Comparison of ENCODE assay signal across 1 cellular context in the genomic region with DNA sequence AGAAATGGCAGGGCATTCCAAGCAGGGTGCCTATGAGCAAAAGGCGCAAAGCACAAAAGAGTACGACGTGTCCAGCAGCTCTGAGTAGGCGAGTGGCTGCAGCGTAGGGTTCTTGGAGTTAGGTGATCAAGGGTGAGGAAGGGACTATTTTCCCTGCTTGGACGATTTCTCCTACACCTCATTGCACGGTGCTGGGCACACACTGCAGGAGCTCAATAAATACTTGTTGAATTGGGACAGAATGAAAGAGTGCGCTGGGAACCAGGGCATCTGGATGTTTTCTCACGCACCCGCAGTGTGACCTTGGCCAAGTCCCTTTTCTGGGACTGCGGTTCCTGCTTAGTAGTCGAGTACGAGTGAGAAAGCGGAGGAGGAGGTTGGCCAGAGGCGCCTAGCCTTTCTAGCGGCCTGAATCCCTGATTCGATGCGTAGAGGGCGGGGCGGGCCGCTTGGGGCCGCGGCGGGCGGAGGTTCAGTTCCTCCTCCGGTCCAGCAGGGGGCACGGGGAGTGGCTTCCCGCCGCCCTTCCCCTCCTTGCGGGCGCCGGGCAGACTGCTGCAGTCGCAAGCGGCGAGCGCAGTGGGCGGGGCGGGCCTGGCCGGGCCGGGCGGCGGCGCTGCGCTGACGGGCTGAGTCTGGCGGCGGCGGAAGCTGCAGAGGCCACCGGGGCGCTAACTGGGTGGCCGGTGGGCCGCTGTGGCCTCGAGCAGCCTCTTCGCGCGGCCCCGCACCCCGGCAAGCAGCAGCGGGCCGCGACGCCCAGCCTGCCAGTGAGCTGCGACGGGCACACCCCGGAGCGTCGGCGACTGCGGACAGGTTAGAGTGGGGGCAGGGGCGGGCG.
TF ChIP-seq lines count a peak whose summit lies in the region.

A gene (plus strand): TSS at position 560 of the 841 bp plus-strand sequence. CDS start 333 bp downstream, outside the sequence.

TF ChIP-seq in SK-N-SH, 30 proteins besides CTCF, POLR2A, EP300 and RAD21 (continued from another document):
- TF ChIP-seq, protein P1, sequence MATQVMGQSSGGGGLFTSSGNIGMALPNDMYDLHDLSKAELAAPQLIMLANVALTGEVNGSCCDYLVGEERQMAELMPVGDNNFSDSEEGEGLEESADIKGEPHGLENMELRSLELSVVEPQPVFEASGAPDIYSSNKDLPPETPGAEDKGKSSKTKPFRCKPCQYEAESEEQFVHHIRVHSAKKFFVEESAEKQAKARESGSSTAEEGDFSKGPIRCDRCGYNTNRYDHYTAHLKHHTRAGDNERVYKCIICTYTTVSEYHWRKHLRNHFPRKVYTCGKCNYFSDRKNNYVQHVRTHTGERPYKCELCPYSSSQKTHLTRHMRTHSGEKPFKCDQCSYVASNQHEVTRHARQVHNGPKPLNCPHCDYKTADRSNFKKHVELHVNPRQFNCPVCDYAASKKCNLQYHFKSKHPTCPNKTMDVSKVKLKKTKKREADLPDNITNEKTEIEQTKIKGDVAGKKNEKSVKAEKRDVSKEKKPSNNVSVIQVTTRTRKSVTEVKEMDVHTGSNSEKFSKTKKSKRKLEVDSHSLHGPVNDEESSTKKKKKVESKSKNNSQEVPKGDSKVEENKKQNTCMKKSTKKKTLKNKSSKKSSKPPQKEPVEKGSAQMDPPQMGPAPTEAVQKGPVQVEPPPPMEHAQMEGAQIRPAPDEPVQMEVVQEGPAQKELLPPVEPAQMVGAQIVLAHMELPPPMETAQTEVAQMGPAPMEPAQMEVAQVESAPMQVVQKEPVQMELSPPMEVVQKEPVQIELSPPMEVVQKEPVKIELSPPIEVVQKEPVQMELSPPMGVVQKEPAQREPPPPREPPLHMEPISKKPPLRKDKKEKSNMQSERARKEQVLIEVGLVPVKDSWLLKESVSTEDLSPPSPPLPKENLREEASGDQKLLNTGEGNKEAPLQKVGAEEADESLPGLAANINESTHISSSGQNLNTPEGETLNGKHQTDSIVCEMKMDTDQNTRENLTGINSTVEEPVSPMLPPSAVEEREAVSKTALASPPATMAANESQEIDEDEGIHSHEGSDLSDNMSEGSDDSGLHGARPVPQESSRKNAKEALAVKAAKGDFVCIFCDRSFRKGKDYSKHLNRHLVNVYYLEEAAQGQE (IDR thresholded peaks at IDR 0.05; ENCODE audit: low read depth, low read length) = no peak
- TF ChIP-seq, protein P2, sequence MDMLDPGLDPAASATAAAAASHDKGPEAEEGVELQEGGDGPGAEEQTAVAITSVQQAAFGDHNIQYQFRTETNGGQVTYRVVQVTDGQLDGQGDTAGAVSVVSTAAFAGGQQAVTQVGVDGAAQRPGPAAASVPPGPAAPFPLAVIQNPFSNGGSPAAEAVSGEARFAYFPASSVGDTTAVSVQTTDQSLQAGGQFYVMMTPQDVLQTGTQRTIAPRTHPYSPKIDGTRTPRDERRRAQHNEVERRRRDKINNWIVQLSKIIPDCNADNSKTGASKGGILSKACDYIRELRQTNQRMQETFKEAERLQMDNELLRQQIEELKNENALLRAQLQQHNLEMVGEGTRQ (IDR thresholded peaks at IDR 0.05; ENCODE audit: borderline replicate concordance, low read depth, low read length) = no peak
- TF ChIP-seq, protein P3, sequence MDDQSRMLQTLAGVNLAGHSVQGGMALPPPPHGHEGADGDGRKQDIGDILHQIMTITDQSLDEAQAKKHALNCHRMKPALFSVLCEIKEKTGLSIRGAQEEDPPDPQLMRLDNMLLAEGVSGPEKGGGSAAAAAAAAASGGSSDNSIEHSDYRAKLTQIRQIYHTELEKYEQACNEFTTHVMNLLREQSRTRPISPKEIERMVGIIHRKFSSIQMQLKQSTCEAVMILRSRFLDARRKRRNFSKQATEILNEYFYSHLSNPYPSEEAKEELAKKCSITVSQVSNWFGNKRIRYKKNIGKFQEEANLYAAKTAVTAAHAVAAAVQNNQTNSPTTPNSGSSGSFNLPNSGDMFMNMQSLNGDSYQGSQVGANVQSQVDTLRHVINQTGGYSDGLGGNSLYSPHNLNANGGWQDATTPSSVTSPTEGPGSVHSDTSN (IDR thresholded peaks at IDR 0.05) = no peak
- no peak for TF ChIP-seq ELF1 (IDR thresholded peaks at IDR 0.05)
- peak; percentile 21; the same call in 1 of the 2 replicates for TF ChIP-seq TAF1 (IDR thresholded peaks at IDR 0.05; ENCODE audit: borderline replicate concordance, low read depth, low read length)
- no peak for TF ChIP-seq EZH2phosphoT487 (IDR thresholded peaks at IDR 0.05; ENCODE audit: borderline replicate concordance, low read depth)
- peak; percentile 25 for TF ChIP-seq CHD2 (IDR thresholded peaks at IDR 0.05; ENCODE audit: low read length, partially characterized antibody)
- TF ChIP-seq RFX5 (IDR thresholded peaks at IDR 0.05; ENCODE audit: low read length) = no peak
- TF ChIP-seq GATA2 (CRISPR knock-in tag; IDR thresholded peaks at IDR 0.05) = no peak
- no peak for TF ChIP-seq SIN3A (IDR thresholded peaks at IDR 0.05; ENCODE audit: borderline replicate concordance, low read depth, low read length)
- TF ChIP-seq SMC3 (IDR thresholded peaks at IDR 0.05; ENCODE audit: low read depth, low read length) = peak; percentile 18; the same call in 1 of the 2 replicates
- no peak for TF ChIP-seq GABPA (IDR thresholded peaks at IDR 0.05; ENCODE audit: low read depth)
- 0 out of 2 replicates have a peak, but pooled peaks have one; percentile 31 for TF ChIP-seq POLR2AphosphoS5 (IDR thresholded peaks at IDR 0.05; ENCODE audit: low read depth, low read length)
TF ChIP-seq in SK-N-SH: peak in this region for 5.
